Comparison of ENCODE assay signal across 15 cellular contexts in genomic region chr4:129377131-129377845, GRCh38.
DNase-seq lines count a peak whose midpoint lies in the region; ATAC-seq, FAIRE-seq and TF ChIP-seq lines count a peak whose summit lies in the region.
"Had no signal": no experiment of that assay in that cellular context is flagged by ENCODE, and none has a peak within 500 bp of the region (broad histone marks: within the 10 kb centered on the region; RNA-seq: fewer than 3 reads in every experiment).

No MANE protein-coding gene starts in this region.

- CTCF ChIA-PET in RWPE1 (lab: Yijun Ruan, JAX): no interaction called here
- CTCF ChIA-PET in mammary epithelial cell (lab: Charles Lee; ENCODE audit: low non-redundant PET): interaction anchor here (0.6 kb wide), 1 partner anchor 9 kb away, joined by 4 read pairs; no protein-coding TSS in a partner anchor

- no TSS peak for BruUV-seq in mammary epithelial cell (replicated peaks; lab: Mats Ljungman, UMichigan)

- 10% methylated on average over 4 of the region's 4 CpGs for WGBS in mammary epithelial cell (ENCODE audit: low coverage, missing lambda C conversion rate)

- no peaks in the 10 kb centered on the region for H3K36me3 ChIP-seq in mammary epithelial cell (ENCODE audit: insufficient read depth, low read length)
- no peaks in the 10 kb centered on the region for H3K36me3 ChIP-seq in keratinocyte (ENCODE audit: control insufficient read depth in 2 of 2, extremely low read depth in 1 of 2, insufficient read depth in 2 of 2, low read length in 2 of 2)

- in situ Hi-C loops in mammary epithelial cell (cut with MboI; ENCODE audit: low sequenced_read_pairs in 2 of 2): no loop called here

- ATAC-seq in HG02884 (IDR thresholded peaks at IDR 0.05; ENCODE audit: unreplicated experiment): no peak
- ATAC-seq: CD8-positive, alpha-beta T cell; SK-N-SH treated with all-trans-retinoic acid at 6 μM for 48 hours had no signal

- dilution Hi-C loops in mammary epithelial cell (cut with HindIII; ENCODE audit: low sequenced_read_pairs) (no loop called here), keratinocyte (cut with MboI; ENCODE audit: extremely low pct_ligation_motif_present, low sequenced_read_pairs) (no loop called here)

- H3K27me3 ChIP-seq in mammary epithelial cell (ENCODE audit: insufficient read depth, low read length) (no peaks in the 10 kb centered on the region), keratinocyte (ENCODE audit: control insufficient read depth, extremely low read depth, insufficient read depth, low read length) (no peaks in the 10 kb centered on the region)

- intact Hi-C loops in mammary epithelial cell (cut with micrococcal nuclease): no loop called here

- no peak overlapping the region for H3K9ac ChIP-seq in mammary epithelial cell (ENCODE audit: insufficient read depth, low read length)
- H3K9ac ChIP-seq in keratinocyte (ENCODE audit: control insufficient read depth, extremely low read depth, insufficient read depth, low read length): no peak overlapping the region

- H3K79me2 ChIP-seq in mammary epithelial cell (ENCODE audit: insufficient read depth, low read length) (no peaks in the 10 kb centered on the region), keratinocyte (ENCODE audit: control insufficient read depth, insufficient read depth, low read length) (no peaks in the 10 kb centered on the region)

- H2AFZ ChIP-seq in mammary epithelial cell (ENCODE audit: low read depth, low read length): peak overlapping the region; percentile 54
- peak overlapping the region; percentile 80 for H2AFZ ChIP-seq in keratinocyte (ENCODE audit: control insufficient read depth, low read length)

- peak; percentile 14 for DNase-seq in HPDE6-E6E7 (ENCODE audit: extremely low spot score)
- peak; percentile 8 for DNase-seq in RWPE1 (ENCODE audit: low spot score)
- DNase-seq in mammary epithelial cell: peak; percentile 45
- peak; percentile 38 for DNase-seq in keratinocyte (ENCODE audit: low read depth, low spot score)
- no peak for DNase-seq in NCI-H1694 treated with DMSO at 0.1 percent for 48 hours (lab: John Stamatoyannopoulos, UW)
- no peak for DNase-seq in cerebellum (ENCODE audit: low spot score)
- DNase-seq: CD8-positive, alpha-beta T cell; EL; IMR-90; NCI-H1436 treated with DMSO at 0.1 percent for 48 hours; NCI-H345; SHP77 had no signal

- no peaks in the 10 kb centered on the region for H3K9me1 ChIP-seq in keratinocyte (ENCODE audit: control insufficient read depth, extremely low read depth, insufficient read depth, low read length)

- H3K4me2 ChIP-seq in mammary epithelial cell (ENCODE audit: insufficient read depth, low read depth, low read length): peak overlapping the region; percentile 61
- peak overlapping the region; percentile 91 for H3K4me2 ChIP-seq in keratinocyte (ENCODE audit: control insufficient read depth, extremely low read depth, insufficient read depth, low read depth, low read length)

- H3K4me1 ChIP-seq in mammary epithelial cell (ENCODE audit: insufficient read depth, low read length): peaks cover 18% of the 10 kb centered on the region
- H3K4me1 ChIP-seq in keratinocyte (ENCODE audit: control insufficient read depth, extremely low read depth, insufficient read depth, low read length): peaks cover 15% of the 10 kb centered on the region

- H3K9me3 ChIP-seq in mammary epithelial cell (replicated peaks; ENCODE audit: insufficient read depth, low read length) (no peaks in the 10 kb centered on the region), keratinocyte (ENCODE audit: control insufficient read depth, low read depth, low read length) (no peaks in the 10 kb centered on the region)

- peak overlapping the region in 1 of 3 experiments; percentile 8 for H3K4me3 ChIP-seq in mammary epithelial cell (replicated peaks in 1 of 3; ENCODE audit: insufficient read depth in 1 of 3, low read depth in 2 of 3, low read length in 3 of 3)
- H3K4me3 ChIP-seq in keratinocyte (ENCODE audit: control insufficient read depth in 2 of 3, extremely low read depth in 1 of 3, insufficient read depth in 2 of 3, low read depth in 1 of 3, low read length in 3 of 3): peak overlapping the region in 2 of 3 experiments; percentile 47 to 48

- peak; percentile 77 for FAIRE-seq in keratinocyte (lab: Jason Lieb, UNC)
- FAIRE-seq: H54 had no signal

- H4K20me1 ChIP-seq in mammary epithelial cell (ENCODE audit: insufficient read depth, low read length) (no peaks in the 10 kb centered on the region), keratinocyte (ENCODE audit: control insufficient read depth, extremely low read depth, insufficient read depth, low read length) (no peaks in the 10 kb centered on the region)

- POLR2A ChIA-PET in RWPE1 (lab: Yijun Ruan, JAX; ENCODE audit: low non-redundant PET): interaction anchor here (0.6 kb wide), 1 partner anchor 1091 kb away, joined by 3 read pairs; no protein-coding TSS in a partner anchor

- TF ChIP-seq CTCF in RWPE1 (conservative IDR thresholded peaks at IDR 0.05; ENCODE audit: low read depth) (no peak), mammary epithelial cell (conservative IDR thresholded peaks at IDR 0.05 in 1 of 2, IDR thresholded peaks at IDR 0.05 in 1 of 2; ENCODE audit: extremely low read depth in 1 of 2, insufficient read depth in 1 of 2, low read depth in 1 of 2, low read length in 2 of 2) (no peak), keratinocyte (optimal IDR thresholded peaks at IDR 0.05 in 1 of 3, IDR thresholded peaks at IDR 0.05 in 1 of 3, conservative IDR thresholded peaks at IDR 0.05 in 1 of 3; ENCODE audit: extremely low read depth in 1 of 3, insufficient read depth in 2 of 3, low read length in 3 of 3) (no peak)

- H3K27ac ChIP-seq in RWPE1 (no peak overlapping the region), mammary epithelial cell (ENCODE audit: insufficient read depth, low read depth, low read length) (peak overlapping the region; percentile 40), keratinocyte (ENCODE audit: control insufficient read depth, insufficient read depth, low read length) (peak overlapping the region; percentile 47)

Comparison
In these comparisons a context has a peak if more than half of its experiments do, and no peak if none do; other contexts are left out.
1. DNase-seq: peak in HPDE6-E6E7 (single experiment), RWPE1 (single experiment), mammary epithelial cell (single experiment) and keratinocyte (single experiment); none in NCI-H1694 treated with DMSO at 0.1 percent for 48 hours (single experiment) and cerebellum (single experiment).